ENCODE assay signal across 15 cellular contexts in genomic region chr19:14395710-14396338, GRCh38. TPM values are rescaled to one million over a fixed set of nuclear protein-coding genes. Genes with fewer than 3 reads are reported as not detected.
DNase-seq lines count a peak whose midpoint lies in the region; ATAC-seq and TF ChIP-seq lines count a peak whose summit lies in the region.
"Had no signal": no experiment of that assay in that cellular context is flagged by ENCODE, and none has a peak within 500 bp of the region (broad histone marks: within the 10 kb centered on the region; RNA-seq: fewer than 3 reads in every experiment).

No MANE protein-coding gene starts in this region.

- TF ChIP-seq CTCF in activated CD8-positive, alpha-beta T cell treated with anti-CD3 and anti-CD28 coated beads for 36 hours (IDR thresholded peaks at IDR 0.05), result no peak
- TF ChIP-seq CTCF in lower lobe of right lung (IDR thresholded peaks at IDR 0.05) (no peak), endothelial cell (IDR thresholded peaks at IDR 0.05; ENCODE audit: unreplicated experiment) (no peak), foreskin keratinocyte (conservative IDR thresholded peaks at IDR 0.05) (no peak)

- no peaks in the 10 kb centered on the region for H3K9me3 Mint-ChIP-seq in stimulated activated naive CD8-positive, alpha-beta T cell treated with anti-CD3 and anti-CD28 coated beads, Interleukin-15, Interleukin-2, amounts not matched to agents 100 ng/mL and 50 ng/mL, for 24 hours
- no peaks in the 10 kb centered on the region for H3K9me3 Mint-ChIP-seq in activated CD8-positive, alpha-beta T cell treated with anti-CD3 and anti-CD28 coated beads for 36 hours
- no peaks in the 10 kb centered on the region for H3K9me3 Mint-ChIP-seq in endothelial cell (ENCODE audit: unreplicated experiment)
- H3K9me3 Mint-ChIP-seq: endodermal cell had no signal

- H3K27me3 Mint-ChIP-seq in stimulated activated naive CD8-positive, alpha-beta T cell treated with anti-CD3 and anti-CD28 coated beads, Interleukin-15, Interleukin-2, amounts not matched to agents 100 ng/mL and 50 ng/mL, for 24 hours, result no peaks in the 10 kb centered on the region
- no peaks in the 10 kb centered on the region for H3K27me3 Mint-ChIP-seq in activated CD8-positive, alpha-beta T cell treated with anti-CD3 and anti-CD28 coated beads for 36 hours
- peaks cover 4% of the 10 kb centered on the region for H3K27me3 Mint-ChIP-seq in endothelial cell (ENCODE audit: unreplicated experiment)

- intact Hi-C loops in activated CD8-positive, alpha-beta T cell treated with anti-CD3 and anti-CD28 coated beads for 36 hours (cut with micrococcal nuclease), result no loop called here
- intact Hi-C loops in lower lobe of right lung (cut with DNase I), result no loop called here

- CTCF ChIA-PET in activated CD8-positive, alpha-beta T cell treated with anti-CD3 and anti-CD28 coated beads for 36 hours (lab: Charles Lee), result interaction anchor here (0.8 to 3.3 kb wide), 2 partner anchors 10 to 35 kb away, joined by 3 to 15 read pairs; no protein-coding TSS in a partner anchor

- H3K27ac Mint-ChIP-seq in stimulated activated naive CD8-positive, alpha-beta T cell treated with anti-CD3 and anti-CD28 coated beads, Interleukin-15, Interleukin-2, amounts not matched to agents 100 ng/mL and 50 ng/mL, for 24 hours, result peak overlapping the region; percentile 79
- H3K27ac Mint-ChIP-seq in activated CD8-positive, alpha-beta T cell treated with anti-CD3 and anti-CD28 coated beads for 36 hours, result peak overlapping the region; percentile 52
- no peak overlapping the region for H3K27ac Mint-ChIP-seq in endothelial cell (ENCODE audit: unreplicated experiment)
- H3K27ac Mint-ChIP-seq: endodermal cell had no signal

- H3K36me3 ChIP-seq in lower lobe of right lung, result peaks cover 97% of the 10 kb centered on the region
- H3K36me3 ChIP-seq: cardiac muscle cell had no signal

- no peak overlapping the region for H3K4me3 ChIP-seq in lower lobe of right lung
- H3K4me3 ChIP-seq: BLaER1, cardiac muscle cell had no signal

- no peaks in the 10 kb centered on the region for H3K27me3 ChIP-seq in lower lobe of right lung (ENCODE audit: low read depth)
- H3K27me3 ChIP-seq in foreskin keratinocyte, result no peaks in the 10 kb centered on the region
- H3K27me3 ChIP-seq: BLaER1, cardiac muscle cell had no signal

- peaks cover 75% of the 10 kb centered on the region for H3K36me3 Mint-ChIP-seq in stimulated activated naive CD8-positive, alpha-beta T cell treated with anti-CD3 and anti-CD28 coated beads, Interleukin-15, Interleukin-2, amounts not matched to agents 100 ng/mL and 50 ng/mL, for 24 hours (ENCODE audit: low read depth)
- peaks cover 57% of the 10 kb centered on the region for H3K36me3 Mint-ChIP-seq in activated CD8-positive, alpha-beta T cell treated with anti-CD3 and anti-CD28 coated beads for 36 hours (ENCODE audit: low read depth)
- no peaks in the 10 kb centered on the region for H3K36me3 Mint-ChIP-seq in endothelial cell (ENCODE audit: low read depth, unreplicated experiment)

- H3K4me1 ChIP-seq in lower lobe of right lung (no peaks in the 10 kb centered on the region), foreskin keratinocyte (no peaks in the 10 kb centered on the region)

- peaks cover 36% of the 10 kb centered on the region for H3K4me1 Mint-ChIP-seq in stimulated activated naive CD8-positive, alpha-beta T cell treated with anti-CD3 and anti-CD28 coated beads, Interleukin-15, Interleukin-2, amounts not matched to agents 100 ng/mL and 50 ng/mL, for 24 hours (ENCODE audit: low read depth)
- H3K4me1 Mint-ChIP-seq in activated CD8-positive, alpha-beta T cell treated with anti-CD3 and anti-CD28 coated beads for 36 hours (ENCODE audit: low read depth), result peaks cover 13% of the 10 kb centered on the region
- H3K4me1 Mint-ChIP-seq in endothelial cell (ENCODE audit: unreplicated experiment), result no peaks in the 10 kb centered on the region
- H3K4me1 Mint-ChIP-seq: endodermal cell had no signal

- no peak for DNase-seq in stimulated activated naive CD8-positive, alpha-beta T cell treated with anti-CD3 and anti-CD28 coated beads, Interleukin-15, Interleukin-2, amounts not matched to agents 100 U/mL and 50 U/mL, for 24 hours
- DNase-seq in activated CD8-positive, alpha-beta T cell treated with anti-CD3 and anti-CD28 coated beads for 36 hours, result no peak
- DNase-seq in lower lobe of right lung, result no peak
- no peak for DNase-seq in activated effector memory CD4-positive, alpha-beta T cell treated with Interleukin-2 at 50 U/mL for 16 hours
- no peak for DNase-seq in endothelial cell (ENCODE audit: low spot score)
- no peak for DNase-seq in foreskin keratinocyte
- DNase-seq: activated CD4-positive, alpha-beta T cell treated with anti-CD3 and anti-CD28 coated beads, Interleukin-2, amount 50 U/mL, for 48 hours; endodermal cell; NCI-H1417; NCI-H2227 treated with DMSO at 0.1 percent for 48 hours; stimulated activated CD4-positive, alpha-beta T cell treated with anti-CD3 and anti-CD28 coated beads, Interleukin-12 subunit alpha, Interleukin-12 subunit beta, amount 100 ng/mL, for 4 hours had no signal

- H3K27ac ChIP-seq in lower lobe of right lung (no peak overlapping the region), foreskin keratinocyte (no peak overlapping the region)
- H3K27ac ChIP-seq: BLaER1, cardiac muscle cell, KMS-11 had no signal

- no peaks in the 10 kb centered on the region for H3K9me3 ChIP-seq in lower lobe of right lung
- H3K9me3 ChIP-seq: BLaER1 had no signal

- H3K4me3 Mint-ChIP-seq in stimulated activated naive CD8-positive, alpha-beta T cell treated with anti-CD3 and anti-CD28 coated beads, Interleukin-15, Interleukin-2, amounts not matched to agents 100 ng/mL and 50 ng/mL, for 24 hours, result no peak overlapping the region
- H3K4me3 Mint-ChIP-seq in activated CD8-positive, alpha-beta T cell treated with anti-CD3 and anti-CD28 coated beads for 36 hours, result no peak overlapping the region
- H3K4me3 Mint-ChIP-seq in endothelial cell (ENCODE audit: unreplicated experiment), result no peak overlapping the region
- H3K4me3 Mint-ChIP-seq: endodermal cell had no signal

- POLR2A ChIA-PET in activated CD8-positive, alpha-beta T cell treated with anti-CD3 and anti-CD28 coated beads for 36 hours (lab: Charles Lee), result interaction anchor here (1.0 to 7.2 kb wide), 5 partner anchors 11 to 21 kb away, joined by 3 to 59 read pairs (median 7); partner anchors contain the start of gene ADGRE5

- no peak for ATAC-seq in stimulated activated naive CD8-positive, alpha-beta T cell treated with anti-CD3 and anti-CD28 coated beads, Interleukin-15, Interleukin-2, amounts not matched to agents 100 U/mL and 50 U/mL, for 24 hours
- ATAC-seq in activated CD8-positive, alpha-beta T cell treated with anti-CD3 and anti-CD28 coated beads for 36 hours, result peak; percentile 17
- peak; percentile 3 to 4 for ATAC-seq in lower lobe of right lung
- no peak for ATAC-seq in foreskin keratinocyte

RNA-seq across cellular contexts. Expression of gene ADGRE5, which starts 14.6 kb away (rescaled TPM):
- total RNA-seq in activated CD8-positive, alpha-beta T cell treated with anti-CD3 and anti-CD28 coated beads for 36 hours, result 100 to 1,000 TPM; 185 to 186 TPM
- total RNA-seq in lower lobe of right lung (239 TPM), endothelial cell (ENCODE audit: unreplicated experiment) (12.8 TPM), foreskin keratinocyte (13.7 and 16.8 TPM in 2 replicates)
- polyA plus RNA-seq in foreskin keratinocyte, result 14.5 and 19.6 TPM in 2 replicates

RNA-seq across cellular contexts. Expression of gene DDX39A, which starts 23.3 kb away (rescaled TPM):
- total RNA-seq in activated CD8-positive, alpha-beta T cell treated with anti-CD3 and anti-CD28 coated beads for 36 hours, result 100 to 1,000 TPM; 217 to 226 TPM
- total RNA-seq in lower lobe of right lung (59.3 TPM), endothelial cell (ENCODE audit: unreplicated experiment) (81.1 TPM), foreskin keratinocyte (104 and 132 TPM in 2 replicates)
- polyA plus RNA-seq in foreskin keratinocyte, result 123 and 146 TPM in 2 replicates

RNA-seq across cellular contexts. Expression of gene PKN1, which starts 37.3 kb away (rescaled TPM):
- total RNA-seq in activated CD8-positive, alpha-beta T cell treated with anti-CD3 and anti-CD28 coated beads for 36 hours, result 100 to 1,000 TPM; 172 to 192 TPM
- total RNA-seq in lower lobe of right lung, result 147 TPM
- 207 TPM for total RNA-seq in endothelial cell (ENCODE audit: unreplicated experiment)
- total RNA-seq in foreskin keratinocyte, result 3.8 and 5.7 TPM in 2 replicates
- 3.4 and 4.6 TPM in 2 replicates for polyA plus RNA-seq in foreskin keratinocyte

Comparison
In these comparisons a context has a peak if more than half of its experiments do, and no peak if none do; other contexts are left out.
1. ATAC-seq: peak in activated CD8-positive, alpha-beta T cell treated with anti-CD3 and anti-CD28 coated beads for 36 hours (single experiment) and lower lobe of right lung (2 of 2); none in stimulated activated naive CD8-positive, alpha-beta T cell treated with anti-CD3 and anti-CD28 coated beads, Interleukin-15, Interleukin-2, amounts not matched to agents 100 U/mL and 50 U/mL, for 24 hours (single experiment) and foreskin keratinocyte (single experiment).
2. RNA of gene ADGRE5, which starts 14.6 kb away (total RNA-seq): 239 TPM in lower lobe of right lung (single experiment) and 185 to 186 TPM in activated CD8-positive, alpha-beta T cell treated with anti-CD3 and anti-CD28 coated beads for 36 hours; 13.7 to 16.8 TPM in foreskin keratinocyte and 12.8 TPM in endothelial cell (single experiment); every median in the first group is over 10 times any median in the second.
3. RNA of gene PKN1, which starts 37.3 kb away (total RNA-seq): 207 TPM in endothelial cell (single experiment), 172 to 192 TPM in activated CD8-positive, alpha-beta T cell treated with anti-CD3 and anti-CD28 coated beads for 36 hours and 147 TPM in lower lobe of right lung (single experiment); 3.8 to 5.7 TPM in foreskin keratinocyte; every median in the first group is over 10 times any median in the second.